ENCODE assay signal across 24 cellular contexts in the genomic region with DNA sequence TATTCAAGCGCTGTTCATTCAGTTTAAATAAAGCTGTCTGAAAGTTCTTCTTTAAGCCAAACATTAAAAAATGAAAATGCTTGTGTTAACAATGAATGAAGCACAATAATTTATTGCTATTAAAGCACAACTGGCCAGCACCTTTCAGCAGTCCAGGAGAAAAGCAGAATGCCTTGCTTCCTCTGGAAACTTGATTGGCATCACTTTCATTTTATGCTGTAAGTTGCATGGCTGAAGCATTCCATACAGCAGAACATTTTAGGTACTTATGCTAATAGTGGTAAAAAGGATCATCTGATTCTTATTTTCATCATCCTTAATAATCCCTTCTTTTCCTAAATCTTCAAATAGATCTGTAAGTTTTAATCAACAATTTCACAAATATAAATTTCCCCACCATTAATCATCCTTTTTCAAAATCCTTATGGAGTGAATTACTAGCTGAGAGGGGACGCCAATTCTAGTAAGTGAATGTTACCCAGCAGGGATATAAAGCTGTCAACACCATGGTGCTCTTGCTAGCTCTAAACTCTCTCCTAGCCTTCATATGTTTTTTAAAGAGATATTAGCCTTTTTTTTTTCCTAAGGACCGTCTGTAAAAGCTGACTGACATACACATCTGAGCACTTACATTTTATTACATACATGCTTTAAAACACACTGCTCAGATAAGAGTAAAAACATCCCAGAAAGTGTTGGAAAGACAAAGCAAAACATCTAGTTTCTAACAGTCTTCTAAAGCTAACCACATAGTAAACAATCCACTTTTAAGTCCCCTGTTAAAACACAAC. TPM values are rescaled to one million over a fixed set of nuclear protein-coding genes. Genes with fewer than 3 reads are reported as not detected.
A peak's percentile ranks its signal among the peaks of the same experiment; 100 is the strongest.
DNase-seq lines count a peak whose midpoint lies in the region; ATAC-seq, FAIRE-seq and TF ChIP-seq lines count a peak whose summit lies in the region.
"Had no signal": no experiment of that assay in that cellular context is flagged by ENCODE, and none has a peak within 500 bp of the region (broad histone marks: within the 10 kb centered on the region; RNA-seq: fewer than 3 reads in every experiment).

No MANE protein-coding gene starts in this region.

- H3K4me3 Mint-ChIP-seq in CD8-positive, alpha-beta memory T cell, result no peak overlapping the region
- H3K4me3 Mint-ChIP-seq: activated naive CD8-positive, alpha-beta T cell; activated T-helper 1 cell treated with anti-CD3 and anti-CD28 coated beads, Interleukin-12 subunit alpha, Interleukin-12 subunit beta, Interleukin-2, Interleukin-4 antibody, amounts not matched to agents 30 ng/mL and 10 ng/mL and 1 ng/mL, durations not matched to agents 14 hours and 24 hours and 36 hours; H9 had no signal

- 76 to 87% (median 82%) methylated on average over 3 of the region's 3 CpGs for WGBS in heart left ventricle, 4 donors
- 71 to 80% (median 73%) methylated on average over 3 of the region's 3 CpGs for WGBS in small intestine, 3 donors

- peaks cover 10% of the 10 kb centered on the region for H3K4me1 ChIP-seq in CD8-positive, alpha-beta memory T cell (ENCODE audit: insufficient read depth, low read length)
- H3K4me1 ChIP-seq in HEK293 (ENCODE audit: control insufficient read depth, insufficient read depth, low read length), result peaks cover 17% of the 10 kb centered on the region
- peaks cover 3 to 21% (median 16%) of the 10 kb centered on the region in 12 donors for H3K4me1 ChIP-seq in heart left ventricle
- H3K4me1 ChIP-seq in small intestine (ENCODE audit: control insufficient read depth in 2 of 2, insufficient read depth in 1 of 2, low read depth in 1 of 2, low read length in 1 of 2), result peaks cover 0 to 10% of the 10 kb centered on the region in 2 donors
- H3K4me1 ChIP-seq: foreskin keratinocyte had no signal

- ATAC-seq in HG02840 (IDR thresholded peaks at IDR 0.05; ENCODE audit: low FRiP score, unreplicated experiment) (no peak), heart left ventricle (no peak)
- ATAC-seq: foreskin keratinocyte, lower lobe of right lung had no signal

- TF ChIP-seq CTCF in HEK293 (tag by site-specific recombination; IDR thresholded peaks at IDR 0.05), result no peak
- no peak for TF ChIP-seq CTCF in heart left ventricle (IDR thresholded peaks at IDR 0.05)

- no peaks in the 10 kb centered on the region for H3K9me3 ChIP-seq in CD8-positive, alpha-beta memory T cell (ENCODE audit: low read length)
- H3K9me3 ChIP-seq in HEK293 (ENCODE audit: control insufficient read depth, insufficient read depth, low read depth, low read length), result no peaks in the 10 kb centered on the region
- H3K9me3 ChIP-seq in heart left ventricle, result no peaks in the 10 kb centered on the region
- no peaks in the 10 kb centered on the region for H3K9me3 ChIP-seq in small intestine (ENCODE audit: control insufficient read depth, low read depth)
- H3K9me3 ChIP-seq: BLaER1, lower lobe of right lung, tibial artery had no signal

- no peak for FAIRE-seq in small intestine (lab: Jason Lieb, UNC)
- FAIRE-seq: GM12891 had no signal

- POLR2A ChIA-PET in CD8-positive, alpha-beta memory T cell (lab: Charles Lee), result no interaction called here
- POLR2A ChIA-PET in HEK293 (lab: Yijun Ruan, JAX), result interaction anchor here (1.2 kb wide), 1 partner anchor 10 kb away, joined by 5 read pairs; no protein-coding TSS in a partner anchor

- H3K27me3 Mint-ChIP-seq in CD8-positive, alpha-beta memory T cell, result peaks cover 32 to 66% of the 10 kb centered on the region in 2 donors

- peak overlapping the region; percentile 34 for H3K27ac ChIP-seq in CD8-positive, alpha-beta memory T cell (ENCODE audit: low read depth, low read length)
- H3K27ac ChIP-seq in HEK293 (ENCODE audit: extremely low read depth, low read depth, low read length) (peak overlapping the region; percentile 62; the same call in 1 of the 2 replicates), heart left ventricle (no peak overlapping the region), small intestine (ENCODE audit: low read depth in 1 of 2, low read length in 1 of 2) (no peak overlapping the region)
- H3K27ac ChIP-seq: BLaER1, coronary artery, foreskin keratinocyte, HL-60, lower lobe of right lung, tibial artery had no signal

- no peak for TF ChIP-seq POLR2A in heart left ventricle (IDR thresholded peaks at IDR 0.05)

- H3K9me3 Mint-ChIP-seq in CD8-positive, alpha-beta memory T cell, result peaks cover 0 to 3% (median 0%) of the 10 kb centered on the region in 5 donors
- H3K9me3 Mint-ChIP-seq: activated T-helper 1 cell treated with anti-CD3 and anti-CD28 coated beads, Interleukin-12 subunit alpha, Interleukin-12 subunit beta, Interleukin-2, Interleukin-4 antibody, amounts not matched to agents 30 ng/mL and 10 ng/mL and 1 ng/mL, durations not matched to agents 14 hours and 24 hours and 36 hours; H9 had no signal

- H3K36me3 ChIP-seq in CD8-positive, alpha-beta memory T cell (ENCODE audit: insufficient read depth, low read length), result no peaks in the 10 kb centered on the region
- H3K36me3 ChIP-seq in HEK293 (ENCODE audit: control insufficient read depth in 2 of 2, insufficient read depth in 1 of 2, low read length in 2 of 2) (no peaks in the 10 kb centered on the region; a peak in 1 of 3 replicates), heart left ventricle (no peaks in the 10 kb centered on the region), small intestine (ENCODE audit: control insufficient read depth in 2 of 2, insufficient read depth in 2 of 2, low read length in 2 of 2) (no peaks in the 10 kb centered on the region)
- H3K36me3 ChIP-seq: BLaER1, lower lobe of right lung, tibial artery had no signal

- H3K4me3 ChIP-seq in CD8-positive, alpha-beta memory T cell (ENCODE audit: low read length), result no peak overlapping the region
- H3K4me3 ChIP-seq in HEK293 (ENCODE audit: low read depth, low read length) (peak overlapping the region; percentile 8; the same call in 1 of the 2 replicates), heart left ventricle (no peak overlapping the region), small intestine (ENCODE audit: low read depth in 1 of 2, low read length in 2 of 2) (no peak overlapping the region)
- H3K4me3 ChIP-seq: BLaER1, coronary artery, lower lobe of right lung, tibial artery had no signal

- CTCF ChIA-PET in CD8-positive, alpha-beta memory T cell (lab: Charles Lee), result no interaction called here
- CTCF ChIA-PET in HEK293 (lab: Yijun Ruan, JAX), result interaction anchor here (2.1 kb wide), 1 partner anchor 19 kb away, joined by 5 read pairs; no protein-coding TSS in a partner anchor

- no peak overlapping the region for H3K27ac Mint-ChIP-seq in CD8-positive, alpha-beta memory T cell
- H3K27ac Mint-ChIP-seq: activated naive CD8-positive, alpha-beta T cell; activated T-helper 1 cell treated with anti-CD3 and anti-CD28 coated beads, Interleukin-12 subunit alpha, Interleukin-12 subunit beta, Interleukin-2, Interleukin-4 antibody, amounts not matched to agents 30 ng/mL and 10 ng/mL and 1 ng/mL, durations not matched to agents 14 hours and 24 hours and 36 hours; H9 had no signal

- peaks cover 21% of the 10 kb centered on the region for H3K27me3 ChIP-seq in CD8-positive, alpha-beta memory T cell (ENCODE audit: insufficient read depth, low read length, poor library complexity, severe bottlenecking)
- H3K27me3 ChIP-seq in heart left ventricle (peaks cover 38 to 94% (median 70%) of the 10 kb centered on the region in 9 donors), small intestine (ENCODE audit: control insufficient read depth in 2 of 2, insufficient read depth in 2 of 2, low read length in 2 of 2) (peaks cover 0 to 14% of the 10 kb centered on the region in 2 donors)

- H3K36me3 Mint-ChIP-seq in CD8-positive, alpha-beta memory T cell, result no peaks in the 10 kb centered on the region
- H3K36me3 Mint-ChIP-seq: activated naive CD8-positive, alpha-beta T cell had no signal

- peaks cover 4 to 21% (median 16%) of the 10 kb centered on the region in 3 donors for H3K4me1 Mint-ChIP-seq in CD8-positive, alpha-beta memory T cell

- intact Hi-C loops in heart left ventricle (cut with DNase I), result no loop called here

- DNase-seq in CD8-positive, alpha-beta memory T cell, result no peak
- peak; percentile 61 for DNase-seq in OCI-M1 (lab: John Stamatoyannopoulos, UW)
- DNase-seq in fibroblast of peridontal ligament (ENCODE audit: extremely low read depth), result peak; percentile 66
- no peak for DNase-seq in heart left ventricle
- no peak for DNase-seq in small intestine
- DNase-seq: activated CD4-positive, alpha-beta T cell treated with anti-CD3 and anti-CD28 coated beads for 4 hours; foreskin keratinocyte; H9; hypothalamus; islet precursor cell; lower lobe of right lung; occipital lobe; stimulated activated CD4-positive, alpha-beta T cell treated with anti-CD3 and anti-CD28 coated beads, Interleukin-2, amount 100 ng/mL, for 24 hours; stimulated activated naive CD4-positive, alpha-beta T cell treated with Interleukin-2 at 50 U/mL for 16 hours; SW 1271; tibial artery had no signal

TF ChIP-seq in HEK293, 187 proteins besides CTCF, POLR2A, EP300 and RAD21 (continues in another document):
- TF ChIP-seq YY2 (tag by site-specific recombination; IDR thresholded peaks at IDR 0.05), result no peak
- TF ChIP-seq OVOL3 (tag by site-specific recombination; IDR thresholded peaks at IDR 0.05), result peak; percentile 13
- TF ChIP-seq ZBTB8A (tag by site-specific recombination; IDR thresholded peaks at IDR 0.05), result 0 out of 2 replicates have a peak, but pooled peaks have one; percentile 31
- TF ChIP-seq ZSCAN30 (tag by site-specific recombination; IDR thresholded peaks at IDR 0.05), result 0 out of 2 replicates have a peak, but pooled peaks have one; percentile 35
- no peak for TF ChIP-seq ZNF214 (tag by site-specific recombination; IDR thresholded peaks at IDR 0.05; ENCODE audit: borderline replicate concordance)
- peak; percentile 26; the same call in 1 of the 2 replicates for TF ChIP-seq KLF10 (tag by site-specific recombination; IDR thresholded peaks at IDR 0.05)
- TF ChIP-seq TCF7L2 (IDR thresholded peaks at IDR 0.05; ENCODE audit: borderline replicate concordance, low read depth, low read length), result peak; percentile 88; the same call in 1 of the 2 replicates
- TF ChIP-seq, protein P1, sequence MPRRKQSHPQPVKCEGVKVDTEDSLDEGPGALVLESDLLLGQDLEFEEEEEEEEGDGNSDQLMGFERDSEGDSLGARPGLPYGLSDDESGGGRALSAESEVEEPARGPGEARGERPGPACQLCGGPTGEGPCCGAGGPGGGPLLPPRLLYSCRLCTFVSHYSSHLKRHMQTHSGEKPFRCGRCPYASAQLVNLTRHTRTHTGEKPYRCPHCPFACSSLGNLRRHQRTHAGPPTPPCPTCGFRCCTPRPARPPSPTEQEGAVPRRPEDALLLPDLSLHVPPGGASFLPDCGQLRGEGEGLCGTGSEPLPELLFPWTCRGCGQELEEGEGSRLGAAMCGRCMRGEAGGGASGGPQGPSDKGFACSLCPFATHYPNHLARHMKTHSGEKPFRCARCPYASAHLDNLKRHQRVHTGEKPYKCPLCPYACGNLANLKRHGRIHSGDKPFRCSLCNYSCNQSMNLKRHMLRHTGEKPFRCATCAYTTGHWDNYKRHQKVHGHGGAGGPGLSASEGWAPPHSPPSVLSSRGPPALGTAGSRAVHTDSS (tag by site-specific recombination; IDR thresholded peaks at IDR 0.05), result no peak

RNA-seq across cellular contexts. Expression of a gene that starts 5.3 kb away (rescaled TPM):
- under 1 TPM; 0.09 to 0.13 TPM for total RNA-seq in CD8-positive, alpha-beta memory T cell
- polyA plus RNA-seq in CD8-positive, alpha-beta memory T cell, result not detected
- total RNA-seq in heart left ventricle, result 1 to 10 TPM in 6 of 9 donors, under 1 TPM in 3; 0.52 to 3.3 (median 1.3) TPM
- polyA plus RNA-seq in heart left ventricle, result under 1 TPM; 0.38 to 0.54 TPM
- 1 to 10 TPM; 1.5 to 2.2 (median 1.8) TPM for polyA plus RNA-seq in small intestine
- total RNA-seq: activated T-helper 1 cell treated with anti-CD3 and anti-CD28 coated beads, Interleukin-12 subunit alpha, Interleukin-12 subunit beta, Interleukin-2, Interleukin-4 antibody, amounts not matched to agents 30 ng/mL and 10 ng/mL and 1 ng/mL, durations not matched to agents 14 hours and 24 hours and 36 hours had no signal

Comparison
In these comparisons a context has a peak if more than half of its experiments do, and no peak if none do; other contexts are left out.
1. DNase-seq: peak in OCI-M1 (single experiment) and fibroblast of peridontal ligament (single experiment); none in CD8-positive, alpha-beta memory T cell (0 of 5), heart left ventricle (0 of 5) and small intestine (single experiment).
2. H3K27ac ChIP-seq: peak in CD8-positive, alpha-beta memory T cell (single experiment) and HEK293 (single experiment); none in heart left ventricle (0 of 12) and small intestine (0 of 2).